ENCODE assay signal across 8 cellular contexts in the genomic region with DNA sequence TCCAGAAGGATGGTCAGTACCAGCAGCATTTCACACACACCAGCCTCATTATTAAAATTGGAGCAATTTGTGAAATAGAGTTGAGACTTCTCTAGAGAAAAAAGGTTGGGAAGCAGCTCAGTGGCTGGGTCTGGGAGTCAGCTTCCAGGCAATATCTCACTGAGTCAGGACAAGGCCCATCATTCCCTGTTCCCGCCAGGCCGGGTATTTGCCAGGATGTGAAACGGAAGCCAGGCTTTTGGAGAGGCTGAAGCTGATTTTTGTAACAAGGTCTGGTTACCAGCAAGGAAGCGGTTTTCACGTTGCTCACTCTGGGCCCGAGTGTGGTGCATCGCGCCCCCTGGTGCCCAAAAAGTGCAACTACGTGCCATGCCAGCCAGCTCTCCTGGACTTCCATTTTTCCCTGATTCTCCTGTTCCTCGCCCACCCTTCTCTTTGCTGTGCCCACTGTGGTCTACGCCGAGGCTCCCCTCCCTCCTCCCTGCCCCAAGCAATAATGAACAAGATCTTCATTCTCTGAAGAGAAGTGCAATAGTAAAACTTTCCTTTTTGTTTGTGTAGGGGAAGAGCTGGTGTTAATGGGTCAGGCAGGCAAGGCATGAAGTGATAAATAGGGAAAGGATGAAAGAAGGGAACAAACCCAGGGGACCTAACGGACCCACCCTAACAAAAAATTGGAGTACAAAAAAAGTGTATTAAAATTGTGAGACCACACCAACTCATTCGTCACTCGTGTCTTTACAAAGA.
A peak's percentile ranks its signal among the peaks of the same experiment; 100 is the strongest.
DNase-seq lines count a peak whose midpoint lies in the region; ATAC-seq, FAIRE-seq and TF ChIP-seq lines count a peak whose summit lies in the region.

No MANE protein-coding gene starts in this region.

- H3K27ac Mint-ChIP-seq in activated naive CD8-positive, alpha-beta T cell treated with anti-CD3 and anti-CD28 coated beads, Interleukin-2, amount 10 ng/mL, durations not matched to agents 7 days and 5 days: no peak overlapping the region

- peaks cover 0 to 13% (median 0%) of the 10 kb centered on the region in 9 donors for H3K27me3 ChIP-seq in heart left ventricle
- peaks cover 0 to 28% (median 0%) of the 10 kb centered on the region in 3 donors for H3K27me3 ChIP-seq in psoas muscle (ENCODE audit: insufficient read depth in 3 of 3, low read length in 2 of 3)

- no peak for TF ChIP-seq POLR2A in heart left ventricle (IDR thresholded peaks at IDR 0.05)

- H3K4me3 ChIP-seq in heart left ventricle: no peak overlapping the region
- peak overlapping the region; percentile 15 for H3K4me3 ChIP-seq in psoas muscle

- H3K9me3 ChIP-seq in heart left ventricle: no peaks in the 10 kb centered on the region
- no peaks in the 10 kb centered on the region for H3K9me3 ChIP-seq in psoas muscle

- H3K4me1 ChIP-seq in heart left ventricle: peaks cover 0 to 30% (median 18%) of the 10 kb centered on the region in 12 donors
- peaks cover 12% of the 10 kb centered on the region for H3K4me1 ChIP-seq in psoas muscle

- DNase-seq in D721Med (ENCODE audit: insufficient read length, low spot score) (no peak), GOT3 (lab: John Stamatoyannopoulos, UW) (peak; percentile 62), NCI-H1105 (lab: John Stamatoyannopoulos, UW) (peak; percentile 67), SW 1271 (lab: John Stamatoyannopoulos, UW) (peak; percentile 39 to 82), heart left ventricle (peak; percentile 80 to 88 (median 84)), psoas muscle (peak; percentile 84 to 90), ureter (ENCODE audit: low spot score) (peak; percentile 89)
- DNase-seq in activated naive CD8-positive, alpha-beta T cell treated with anti-CD3 and anti-CD28 coated beads, Interleukin-2, amount 10 ng/mL, durations not matched to agents 7 days and 5 days: peak; percentile 79

- peak overlapping the region; percentile 1 for H3K4me3 Mint-ChIP-seq in activated naive CD8-positive, alpha-beta T cell treated with anti-CD3 and anti-CD28 coated beads, Interleukin-2, amount 10 ng/mL, durations not matched to agents 7 days and 5 days

- intact Hi-C loops in heart left ventricle (cut with DNase I): loop anchor here (1.0 to 5.0 kb wide), 7 partner anchors 82 to 432 kb away; no protein-coding TSS in a partner anchor
- intact Hi-C loops in psoas muscle (cut with DNase I): loop anchor here (1.0 to 2.0 kb wide), 4 partner anchors 309 to 432 kb away; no protein-coding TSS in a partner anchor

- peak; percentile 67 for ATAC-seq in activated naive CD8-positive, alpha-beta T cell treated with anti-CD3 and anti-CD28 coated beads, Interleukin-2, amount 10 ng/mL, durations not matched to agents 7 days and 5 days (ENCODE audit: low read depth)
- ATAC-seq in heart left ventricle (peak; percentile 85 to 94 (median 90)), psoas muscle (peak; percentile 84 to 93 (median 88))

- WGBS in heart left ventricle, 4 donors: 12 to 16% (median 14%) methylated on average over 15 of the region's 15 CpGs
- 11 to 13% (median 11%) methylated on average over 15 of the region's 15 CpGs for WGBS in psoas muscle, 3 donors

- peaks cover 15% of the 10 kb centered on the region for H3K4me1 Mint-ChIP-seq in activated naive CD8-positive, alpha-beta T cell treated with anti-CD3 and anti-CD28 coated beads, Interleukin-2, amount 10 ng/mL, durations not matched to agents 7 days and 5 days

- peak overlapping the region in 10 of 12 donors; percentile 20 to 83 (median 61) for H3K27ac ChIP-seq in heart left ventricle
- peak overlapping the region; percentile 38 for H3K27ac ChIP-seq in psoas muscle

- no peak for FAIRE-seq in D721Med (lab: Jason Lieb, UNC)

- POLR2A ChIA-PET in activated naive CD8-positive, alpha-beta T cell treated with anti-CD3 and anti-CD28 coated beads, Interleukin-2, amount 10 ng/mL, durations not matched to agents 7 days and 5 days (lab: Charles Lee): interaction anchor here (0.9 to 1.1 kb wide), 3 partner anchors 19 to 310 kb away, joined by 3 read pairs; no protein-coding TSS in a partner anchor

- TF ChIP-seq CTCF in D721Med (IDR thresholded peaks at IDR 0.05; ENCODE audit: insufficient read depth, missing control alignments) (peak; percentile 97), heart left ventricle (IDR thresholded peaks at IDR 0.05) (peak; percentile 96 to 99 (median 98)), psoas muscle (IDR thresholded peaks at IDR 0.05) (peak; percentile 97)

- no peaks in the 10 kb centered on the region for H3K36me3 ChIP-seq in heart left ventricle
- no peaks in the 10 kb centered on the region for H3K36me3 ChIP-seq in psoas muscle (ENCODE audit: insufficient read depth in 1 of 2, low read depth in 1 of 2)

- H3K27me3 Mint-ChIP-seq in activated naive CD8-positive, alpha-beta T cell treated with anti-CD3 and anti-CD28 coated beads, Interleukin-2, amount 10 ng/mL, durations not matched to agents 7 days and 5 days: peaks cover 49% of the 10 kb centered on the region

- H3K36me3 Mint-ChIP-seq in activated naive CD8-positive, alpha-beta T cell treated with anti-CD3 and anti-CD28 coated beads, Interleukin-2, amount 10 ng/mL, durations not matched to agents 7 days and 5 days: no peaks in the 10 kb centered on the region

- H3K9me3 Mint-ChIP-seq in activated naive CD8-positive, alpha-beta T cell treated with anti-CD3 and anti-CD28 coated beads, Interleukin-2, amount 10 ng/mL, durations not matched to agents 7 days and 5 days: no peaks in the 10 kb centered on the region
